25 cellular contexts compared by ENCODE assay signal in the genomic region with DNA sequence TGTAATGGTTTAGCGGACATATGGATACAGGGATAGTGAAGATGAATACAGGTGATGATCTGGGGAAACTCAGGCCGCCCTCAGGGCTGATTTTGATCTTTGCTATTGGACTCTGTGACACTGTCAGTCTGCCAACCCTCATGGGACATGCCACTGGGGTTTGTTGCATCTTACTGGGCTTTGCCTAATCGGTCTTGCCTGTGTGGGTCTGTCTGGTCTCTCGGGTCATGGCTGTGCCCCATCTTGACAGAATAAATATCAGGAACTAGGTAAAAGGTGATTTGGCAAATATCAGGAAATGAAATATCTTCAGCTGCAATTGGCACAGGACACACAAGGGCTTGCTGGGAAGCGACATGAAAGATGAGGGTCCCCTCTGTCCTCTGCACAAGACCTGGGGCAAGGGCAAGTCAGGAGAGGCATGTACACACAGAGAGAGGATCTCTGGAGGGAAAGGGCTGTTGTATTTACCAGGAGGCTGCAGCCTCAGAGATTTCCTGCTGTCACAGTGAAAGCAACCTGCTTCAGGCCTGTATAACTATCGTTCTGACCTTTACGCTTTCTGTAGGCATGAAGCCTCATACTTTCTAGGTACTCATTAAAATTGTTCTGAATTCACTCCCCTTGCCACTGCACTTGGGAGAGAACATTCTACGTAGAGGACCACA. TPM values are rescaled to one million over a fixed set of nuclear protein-coding genes. Genes with fewer than 3 reads are reported as not detected.
DNase-seq lines count a peak whose midpoint lies in the region; ATAC-seq and TF ChIP-seq lines count a peak whose summit lies in the region.
"Had no signal": no experiment of that assay in that cellular context is flagged by ENCODE, and none has a peak within 500 bp of the region (broad histone marks: within the 10 kb centered on the region; RNA-seq: fewer than 3 reads in every experiment).

No MANE protein-coding gene starts in this region.

- peak; percentile 26 to 50 for DNase-seq in NCI-H526 (lab: John Stamatoyannopoulos, UW)
- no peak for DNase-seq in NCI-H526 treated with DMSO at 0.1 percent for 48 hours (lab: John Stamatoyannopoulos, UW)
- DNase-seq in left colon: no peak
- peak; percentile 59 for DNase-seq in osteocyte (ENCODE audit: extremely low spot score, unreplicated experiment)
- no peak for DNase-seq in Kasumi-1 (lab: John Stamatoyannopoulos, UW)
- DNase-seq in T-helper 1 cell: no peak
- DNase-seq in A673 (ENCODE audit: low spot score): no peak
- DNase-seq: activated CD4-positive, alpha-beta memory T cell treated with anti-CD3 and anti-CD28 coated beads for 36 hours; activated CD4-positive, CD25-positive, alpha-beta regulatory T cell treated with anti-CD3 and anti-CD28 coated beads, Interleukin-2, amount 50 U/mL, for 72 hours; activated naive CD4-positive, alpha-beta T cell treated with anti-CD3 and anti-CD28 coated beads, Interleukin-2, amount 50 U/mL, for 16 hours; amniotic stem cell; CD8-positive, alpha-beta memory T cell; DMS153; effector CD8-positive, alpha-beta T cell; HFFc6; mammary epithelial cell; MV-4-11; NCI-H1436 treated with DMSO at 0.1 percent for 48 hours; NCI-H524; SJCRH30; stimulated activated CD4-positive, alpha-beta T cell treated with anti-CD3 and anti-CD28 coated beads, Interleukin-2, amount 100 ng/mL, for 48 hours had no signal

- CTCF ChIA-PET in A673 (lab: Charles Lee): no interaction called here

- peak; percentile 42 for ATAC-seq in left colon
- no peak for ATAC-seq in GM21529 (IDR thresholded peaks at IDR 0.05; ENCODE audit: unreplicated experiment)
- ATAC-seq: activated T-helper 17 cell treated with anti-CD3 and anti-CD28 coated beads, Interleukin-2, amount 50 U/mL, for 72 hours had no signal

- H3K27me3 ChIP-seq in A673 (replicated peaks; ENCODE audit: insufficient read depth, low read depth, low read length, poor library complexity): no peaks in the 10 kb centered on the region
- H3K27me3 ChIP-seq: right atrium auricular region, SJCRH30 had no signal

- H3K4me3 Mint-ChIP-seq in osteocyte (ENCODE audit: unreplicated experiment): no peak overlapping the region
- H3K4me3 Mint-ChIP-seq: activated CD4-positive, alpha-beta memory T cell treated with anti-CD3 and anti-CD28 coated beads for 36 hours; activated T-helper 17 cell treated with anti-CD3 and anti-CD28 coated beads, Interleukin-2, amount 50 U/mL, for 72 hours; CD8-positive, alpha-beta memory T cell; GM23338; HFFc6 had no signal

- no peaks in the 10 kb centered on the region for H3K9me3 ChIP-seq in A673 (ENCODE audit: low read depth, low read length, poor library complexity, severe bottlenecking)
- H3K9me3 ChIP-seq: right atrium auricular region, SJCRH30 had no signal

- H3K4me1 Mint-ChIP-seq in osteocyte (ENCODE audit: unreplicated experiment): no peaks in the 10 kb centered on the region

- peaks cover 2% of the 10 kb centered on the region for H3K36me3 Mint-ChIP-seq in osteocyte (ENCODE audit: unreplicated experiment)
- H3K36me3 Mint-ChIP-seq: activated CD4-positive, alpha-beta memory T cell treated with anti-CD3 and anti-CD28 coated beads for 36 hours; CD8-positive, alpha-beta memory T cell had no signal

- no peaks in the 10 kb centered on the region for H3K9me3 Mint-ChIP-seq in osteocyte (ENCODE audit: unreplicated experiment)
- H3K9me3 Mint-ChIP-seq: activated CD4-positive, alpha-beta memory T cell treated with anti-CD3 and anti-CD28 coated beads for 36 hours; activated T-helper 17 cell treated with anti-CD3 and anti-CD28 coated beads, Interleukin-2, amount 50 U/mL, for 72 hours; CD8-positive, alpha-beta memory T cell; GM23338; HFFc6 had no signal

- H3K27ac ChIP-seq in A673 (ENCODE audit: low read depth, low read length, poor library complexity, severe bottlenecking): no peak overlapping the region
- H3K27ac ChIP-seq: right atrium auricular region, SJCRH30 had no signal

- intact Hi-C loops in left colon (cut with DNase I, micrococcal nuclease): no loop called here
- intact Hi-C loops in A673 (cut with micrococcal nuclease; ENCODE audit: unreplicated experiment): no loop called here

- no peak overlapping the region for H3K27ac Mint-ChIP-seq in osteocyte (ENCODE audit: unreplicated experiment)
- H3K27ac Mint-ChIP-seq: activated CD4-positive, alpha-beta memory T cell treated with anti-CD3 and anti-CD28 coated beads for 36 hours; activated T-helper 17 cell treated with anti-CD3 and anti-CD28 coated beads, Interleukin-2, amount 50 U/mL, for 72 hours; CD8-positive, alpha-beta memory T cell; GM23338; HFFc6 had no signal

- POLR2A ChIA-PET in A673 (lab: Charles Lee; ENCODE audit: low non-redundant PET): no interaction called here

- H3K36me3 ChIP-seq in A673 (ENCODE audit: insufficient read depth, low read length, poor library complexity, severe bottlenecking): no peaks in the 10 kb centered on the region
- H3K36me3 ChIP-seq: right atrium auricular region, SJCRH30 had no signal

- TF ChIP-seq CTCF in osteocyte (IDR thresholded peaks at IDR 0.05) (no peak), A673 (conservative IDR thresholded peaks at IDR 0.05; ENCODE audit: low read depth, low read length) (no peak)

- H3K27me3 Mint-ChIP-seq in osteocyte (ENCODE audit: unreplicated experiment): no peaks in the 10 kb centered on the region
- H3K27me3 Mint-ChIP-seq: activated CD4-positive, alpha-beta memory T cell treated with anti-CD3 and anti-CD28 coated beads for 36 hours had no signal

- H3K4me3 ChIP-seq in A673 (ENCODE audit: low read depth, low read length, poor library complexity, severe bottlenecking): no peak overlapping the region
- H3K4me3 ChIP-seq: GM23338, right atrium auricular region, SJCRH30 had no signal

- no TSS peak for BruUV-seq in A673 (replicated peaks; lab: Mats Ljungman, UMichigan)

- no peaks in the 10 kb centered on the region for H3K4me1 ChIP-seq in A673 (ENCODE audit: insufficient read depth, low read length, poor library complexity, severe bottlenecking)
- H3K4me1 ChIP-seq: SJCRH30 had no signal

RNA-seq across cellular contexts. Expression of gene GADD45A, which starts 52.1 kb away (rescaled TPM):
- total RNA-seq in left colon: 10 to 100 TPM; 43.4 to 49.7 TPM
- 43.3 and 45.3 TPM in 2 replicates for total RNA-seq in osteocyte
- total RNA-seq in A673 (2021): 34.7 and 39.7 TPM in 2 replicates

Comparison
In these comparisons a context has a peak if more than half of its experiments do, and no peak if none do; other contexts are left out.
1. DNase-seq: peak in NCI-H526 (2 of 2) and osteocyte (single experiment); none in NCI-H526 treated with DMSO at 0.1 percent for 48 hours (single experiment), left colon (0 of 2), Kasumi-1 (0 of 2), T-helper 1 cell (0 of 5) and A673 (single experiment).